1 cellular context compared by ENCODE assay signal in genomic region chr1:84795213-84795612, GRCh38.
TF ChIP-seq lines count a peak whose summit lies in the region.

No MANE protein-coding gene starts in this region.

TF ChIP-seq in H1, 55 proteins besides CTCF, POLR2A, EP300 and RAD21 (continued from another document):
- TF ChIP-seq CHD1 (IDR thresholded peaks at IDR 0.05; ENCODE audit: low read depth, low read length) = no peak
